12 cellular contexts compared by ENCODE assay signal in the genomic region with DNA sequence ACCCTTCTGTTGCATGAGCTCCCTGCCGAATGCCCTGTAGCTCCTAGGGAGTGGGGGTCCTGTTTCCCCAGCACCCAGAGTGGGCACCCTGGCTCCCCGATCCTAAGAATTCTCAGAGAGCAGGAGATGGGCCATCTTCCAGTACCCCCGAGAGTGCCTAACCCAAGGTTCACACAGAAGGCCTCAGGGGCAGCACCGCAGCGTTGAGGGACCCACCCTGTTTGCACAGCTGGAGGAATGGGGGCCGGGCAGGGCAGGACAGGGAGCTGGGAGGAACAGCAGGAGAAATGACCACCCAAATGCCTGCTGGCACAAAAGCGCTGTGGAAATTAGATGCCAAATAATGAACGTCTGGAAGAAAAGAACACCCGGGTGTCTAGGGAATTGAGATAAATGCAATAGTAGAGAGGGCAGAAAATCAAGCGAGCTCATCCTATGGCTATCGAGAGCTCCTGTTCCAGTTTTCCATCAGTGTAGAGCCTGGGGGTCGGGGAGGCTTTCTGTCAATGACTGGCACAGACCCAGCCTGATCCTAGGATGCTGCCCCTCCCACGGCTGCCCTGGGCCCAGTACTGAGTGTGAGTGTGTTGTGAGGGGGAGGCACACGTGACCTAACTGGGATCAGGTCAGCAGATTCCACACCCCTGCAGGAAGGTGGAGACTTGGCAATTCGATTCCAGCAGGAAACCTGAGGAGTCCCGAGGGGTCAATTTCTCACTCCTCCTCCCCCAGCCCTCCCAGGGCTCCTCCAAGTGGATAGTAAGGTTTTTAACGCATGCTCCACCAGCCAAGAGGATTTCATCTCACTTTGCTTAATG. TPM values are rescaled to one million over a fixed set of nuclear protein-coding genes. Genes with fewer than 3 reads are reported as not detected.
DNase-seq lines count a peak whose midpoint lies in the region; ATAC-seq and TF ChIP-seq lines count a peak whose summit lies in the region.
"Had no signal": no experiment of that assay in that cellular context is flagged by ENCODE, and none has a peak within 500 bp of the region (broad histone marks: within the 10 kb centered on the region; RNA-seq: fewer than 3 reads in every experiment).

No MANE protein-coding gene starts in this region.

- TF ChIP-seq CTCF in BE2C (IDR thresholded peaks at IDR 0.05; ENCODE audit: low read depth, low read length) (no peak), HEK293 (tag by site-specific recombination; IDR thresholded peaks at IDR 0.05) (no peak)

- peak overlapping the region; percentile 16 for H3K27ac Mint-ChIP-seq in activated naive CD8-positive, alpha-beta T cell

- POLR2A ChIA-PET in HEK293 (lab: Yijun Ruan, JAX): interaction anchor here (1.2 kb wide), 1 partner anchor 13 kb away, joined by 4 read pairs; no protein-coding TSS in a partner anchor

- no peaks in the 10 kb centered on the region for H3K27me3 Mint-ChIP-seq in activated naive CD8-positive, alpha-beta T cell

- intact Hi-C loops in left colon (cut with DNase I, micrococcal nuclease): no loop called here

- peak overlapping the region; percentile 54; the same call in 1 of the 2 replicates for H3K27ac ChIP-seq in HEK293 (ENCODE audit: extremely low read depth, low read depth, low read length)
- H3K27ac ChIP-seq: vagina had no signal

- peaks cover 30% of the 10 kb centered on the region for H3K4me1 Mint-ChIP-seq in activated naive CD8-positive, alpha-beta T cell (ENCODE audit: low read depth)

- H3K4me3 ChIP-seq in BE2C (ENCODE audit: low read depth, low read length): no peak overlapping the region
- no peak overlapping the region for H3K4me3 ChIP-seq in HEK293 (ENCODE audit: low read depth, low read length)
- H3K4me3 ChIP-seq: vagina had no signal

- DNase-seq in BE2C (peak; percentile 59), left colon (no peak), NOMO-1 treated with DMSO at 0.1 percent for 48 hours (lab: John Stamatoyannopoulos, UW; ENCODE audit: unreplicated experiment) (no peak), superior temporal gyrus (ENCODE audit: extremely low spot score) (no peak)
- DNase-seq: activated CD8-positive, alpha-beta memory T cell treated with anti-CD3 and anti-CD28 coated beads, Interleukin-2, amount 50 U/mL, for 4 hours; NCI-H146 had no signal

- no peaks in the 10 kb centered on the region for H3K36me3 Mint-ChIP-seq in activated naive CD8-positive, alpha-beta T cell

- H3K9me3 ChIP-seq in BE2C: no peaks in the 10 kb centered on the region
- H3K9me3 ChIP-seq in HEK293 (ENCODE audit: control insufficient read depth, insufficient read depth, low read depth, low read length): no peaks in the 10 kb centered on the region
- H3K9me3 ChIP-seq: vagina had no signal

- H3K4me3 Mint-ChIP-seq in activated naive CD8-positive, alpha-beta T cell: no peak overlapping the region

- CTCF ChIA-PET in HEK293 (lab: Yijun Ruan, JAX): interaction anchor here (1.0 kb wide), 1 partner anchor 31 kb away, joined by 3 read pairs; no protein-coding TSS in a partner anchor

- peak; percentile 23 for ATAC-seq in left colon
- ATAC-seq in GM21367 (IDR thresholded peaks at IDR 0.05; ENCODE audit: unreplicated experiment): no peak
- no peak for ATAC-seq in GM19455 (IDR thresholded peaks at IDR 0.05; ENCODE audit: unreplicated experiment)
- ATAC-seq: Panc1 had no signal

- no peaks in the 10 kb centered on the region for H3K9me3 Mint-ChIP-seq in activated naive CD8-positive, alpha-beta T cell (ENCODE audit: low read depth)

- no peaks in the 10 kb centered on the region for H3K27me3 ChIP-seq in BE2C
- H3K27me3 ChIP-seq: vagina had no signal

- H3K36me3 ChIP-seq in BE2C: peaks cover 15% of the 10 kb centered on the region
- peaks cover 0 to 9% of the 10 kb centered on the region in 2 experiments; a peak in 1 of 3 replicates for H3K36me3 ChIP-seq in HEK293 (ENCODE audit: control insufficient read depth in 2 of 2, insufficient read depth in 1 of 2, low read length in 2 of 2)
- H3K36me3 ChIP-seq: vagina had no signal

- H3K4me1 ChIP-seq in BE2C (peaks cover 42% of the 10 kb centered on the region), HEK293 (ENCODE audit: control insufficient read depth, insufficient read depth, low read length) (peaks cover 15% of the 10 kb centered on the region)
- H3K4me1 ChIP-seq: vagina had no signal

TF ChIP-seq in HEK293, 187 proteins besides CTCF, POLR2A, EP300 and RAD21 (continues in another document):
- peak; percentile 54 for TF ChIP-seq KLF1 (tag by site-specific recombination; IDR thresholded peaks at IDR 0.05)
- TF ChIP-seq ZNF174 (tag by site-specific recombination; IDR thresholded peaks at IDR 0.05): no peak
- no peak for TF ChIP-seq ZNF626 (tag by site-specific recombination; IDR thresholded peaks at IDR 0.05)
- TF ChIP-seq, protein P1, sequence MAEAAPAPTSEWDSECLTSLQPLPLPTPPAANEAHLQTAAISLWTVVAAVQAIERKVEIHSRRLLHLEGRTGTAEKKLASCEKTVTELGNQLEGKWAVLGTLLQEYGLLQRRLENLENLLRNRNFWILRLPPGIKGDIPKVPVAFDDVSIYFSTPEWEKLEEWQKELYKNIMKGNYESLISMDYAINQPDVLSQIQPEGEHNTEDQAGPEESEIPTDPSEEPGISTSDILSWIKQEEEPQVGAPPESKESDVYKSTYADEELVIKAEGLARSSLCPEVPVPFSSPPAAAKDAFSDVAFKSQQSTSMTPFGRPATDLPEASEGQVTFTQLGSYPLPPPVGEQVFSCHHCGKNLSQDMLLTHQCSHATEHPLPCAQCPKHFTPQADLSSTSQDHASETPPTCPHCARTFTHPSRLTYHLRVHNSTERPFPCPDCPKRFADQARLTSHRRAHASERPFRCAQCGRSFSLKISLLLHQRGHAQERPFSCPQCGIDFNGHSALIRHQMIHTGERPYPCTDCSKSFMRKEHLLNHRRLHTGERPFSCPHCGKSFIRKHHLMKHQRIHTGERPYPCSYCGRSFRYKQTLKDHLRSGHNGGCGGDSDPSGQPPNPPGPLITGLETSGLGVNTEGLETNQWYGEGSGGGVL (tag by site-specific recombination; IDR thresholded peaks at IDR 0.05): peak; percentile 55
- TF ChIP-seq GLIS2 (tag by site-specific recombination; IDR thresholded peaks at IDR 0.05): peak; percentile 19; the same call in 1 of the 2 replicates
- TF ChIP-seq ZNF175 (tag by site-specific recombination; IDR thresholded peaks at IDR 0.05): no peak
- TF ChIP-seq GLIS1 (tag by site-specific recombination; IDR thresholded peaks at IDR 0.05): peak; percentile 87
- TF ChIP-seq WT1 (tag by site-specific recombination; IDR thresholded peaks at IDR 0.05): 0 out of 2 replicates have a peak, but pooled peaks have one; percentile 41
- no peak for TF ChIP-seq ZNF473 (tag by site-specific recombination; IDR thresholded peaks at IDR 0.05)
- no peak for TF ChIP-seq SALL2 (tag by site-specific recombination; IDR thresholded peaks at IDR 0.05; ENCODE audit: borderline replicate concordance)
- TF ChIP-seq EGR2 (tag by site-specific recombination; IDR thresholded peaks at IDR 0.05; ENCODE audit: low read depth): peak; percentile 91
- TF ChIP-seq ZNF423 (tag by site-specific recombination; IDR thresholded peaks at IDR 0.05): peak; percentile 36; the same call in 1 of the 2 replicates
- TF ChIP-seq, protein P2, sequence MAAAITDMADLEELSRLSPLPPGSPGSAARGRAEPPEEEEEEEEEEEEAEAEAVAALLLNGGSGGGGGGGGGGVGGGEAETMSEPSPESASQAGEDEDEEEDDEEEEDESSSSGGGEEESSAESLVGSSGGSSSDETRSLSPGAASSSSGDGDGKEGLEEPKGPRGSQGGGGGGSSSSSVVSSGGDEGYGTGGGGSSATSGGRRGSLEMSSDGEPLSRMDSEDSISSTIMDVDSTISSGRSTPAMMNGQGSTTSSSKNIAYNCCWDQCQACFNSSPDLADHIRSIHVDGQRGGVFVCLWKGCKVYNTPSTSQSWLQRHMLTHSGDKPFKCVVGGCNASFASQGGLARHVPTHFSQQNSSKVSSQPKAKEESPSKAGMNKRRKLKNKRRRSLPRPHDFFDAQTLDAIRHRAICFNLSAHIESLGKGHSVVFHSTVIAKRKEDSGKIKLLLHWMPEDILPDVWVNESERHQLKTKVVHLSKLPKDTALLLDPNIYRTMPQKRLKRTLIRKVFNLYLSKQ (tag by site-specific recombination; IDR thresholded peaks at IDR 0.05; ENCODE audit: borderline replicate concordance): no peak
- TF ChIP-seq ZNF2 (tag by site-specific recombination; IDR thresholded peaks at IDR 0.05): no peak
- TF ChIP-seq IKZF3 (tag by site-specific recombination; IDR thresholded peaks at IDR 0.05): peak; percentile 50; the same call in 1 of the 2 replicates
- TF ChIP-seq, protein P3, sequence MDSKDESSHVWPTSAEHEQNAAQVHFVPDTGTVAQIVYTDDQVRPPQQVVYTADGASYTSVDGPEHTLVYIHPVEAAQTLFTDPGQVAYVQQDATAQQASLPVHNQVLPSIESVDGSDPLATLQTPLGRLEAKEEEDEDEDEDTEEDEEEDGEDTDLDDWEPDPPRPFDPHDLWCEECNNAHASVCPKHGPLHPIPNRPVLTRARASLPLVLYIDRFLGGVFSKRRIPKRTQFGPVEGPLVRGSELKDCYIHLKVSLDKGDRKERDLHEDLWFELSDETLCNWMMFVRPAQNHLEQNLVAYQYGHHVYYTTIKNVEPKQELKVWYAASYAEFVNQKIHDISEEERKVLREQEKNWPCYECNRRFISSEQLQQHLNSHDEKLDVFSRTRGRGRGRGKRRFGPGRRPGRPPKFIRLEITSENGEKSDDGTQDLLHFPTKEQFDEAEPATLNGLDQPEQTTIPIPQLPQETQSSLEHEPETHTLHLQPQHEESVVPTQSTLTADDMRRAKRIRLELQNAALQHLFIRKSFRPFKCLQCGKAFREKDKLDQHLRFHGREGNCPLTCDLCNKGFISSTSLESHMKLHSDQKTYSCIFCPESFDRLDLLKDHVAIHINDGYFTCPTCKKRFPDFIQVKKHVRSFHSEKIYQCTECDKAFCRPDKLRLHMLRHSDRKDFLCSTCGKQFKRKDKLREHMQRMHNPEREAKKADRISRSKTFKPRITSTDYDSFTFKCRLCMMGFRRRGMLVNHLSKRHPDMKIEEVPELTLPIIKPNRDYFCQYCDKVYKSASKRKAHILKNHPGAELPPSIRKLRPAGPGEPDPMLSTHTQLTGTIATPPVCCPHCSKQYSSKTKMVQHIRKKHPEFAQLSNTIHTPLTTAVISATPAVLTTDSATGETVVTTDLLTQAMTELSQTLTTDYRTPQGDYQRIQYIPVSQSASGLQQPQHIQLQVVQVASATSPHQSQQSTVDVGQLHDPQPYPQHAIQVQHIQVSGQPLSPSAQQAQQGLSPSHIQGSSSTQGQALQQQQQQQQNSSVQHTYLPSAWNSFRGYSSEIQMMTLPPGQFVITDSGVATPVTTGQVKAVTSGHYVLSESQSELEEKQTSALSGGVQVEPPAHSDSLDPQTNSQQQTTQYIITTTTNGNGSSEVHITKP (tag by site-specific recombination; IDR thresholded peaks at IDR 0.05): peak; percentile 55; the same call in 1 of the 2 replicates
- no peak for TF ChIP-seq KLF7 (tag by site-specific recombination; IDR thresholded peaks at IDR 0.05; ENCODE audit: borderline replicate concordance)
- TF ChIP-seq ZNF664 (tag by site-specific recombination; IDR thresholded peaks at IDR 0.05): no peak
- peak; percentile 93 for TF ChIP-seq ZFHX2 (tag by site-specific recombination; conservative IDR thresholded peaks at IDR 0.05)

RNA-seq across cellular contexts. Expression of a gene that starts 25.6 kb away (rescaled TPM):
- polyA plus RNA-seq in BE2C (2012; ENCODE audit: insufficient read depth, insufficient read length, low read depth): 104 TPM
- total RNA-seq in left colon: 10 to 100 TPM; 11.8 to 15.8 TPM
